In the genomic region with DNA sequence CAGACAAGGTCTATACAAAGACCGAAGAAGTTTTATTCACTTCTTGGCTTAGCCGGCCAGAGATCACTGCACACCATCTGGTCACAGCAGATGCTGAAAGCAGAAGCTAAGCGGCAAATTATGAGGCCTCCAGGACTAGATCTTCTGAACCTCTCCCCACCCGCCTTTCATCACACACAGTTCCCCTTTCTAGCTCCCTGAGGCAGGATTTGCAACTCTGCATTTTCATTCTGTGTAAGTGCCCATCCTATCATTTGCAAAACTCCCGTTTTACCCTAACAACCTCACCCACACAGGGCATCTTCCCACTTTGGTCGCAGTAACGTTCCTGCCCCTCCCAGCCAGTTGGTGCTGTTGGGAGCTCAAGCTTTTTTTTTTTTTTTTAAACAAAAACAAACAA, we compare ENCODE assay signal across 9 cellular contexts. TPM values are rescaled to one million over a fixed set of nuclear protein-coding genes. Genes with fewer than 3 reads are reported as not detected.
DNase-seq lines count a peak whose midpoint lies in the region; ATAC-seq and TF ChIP-seq lines count a peak whose summit lies in the region.
"Had no signal": no experiment of that assay in that cellular context is flagged by ENCODE, and none has a peak within 500 bp of the region (broad histone marks: within the 10 kb centered on the region; RNA-seq: fewer than 3 reads in every experiment).

No MANE protein-coding gene starts in this region.

- H3K27ac ChIP-seq in sigmoid colon: peak overlapping the region in 2 of 4 donors; percentile 3 to 16
- H3K27ac ChIP-seq in CD8-positive, alpha-beta T cell (ENCODE audit: low read depth, low read length): no peak overlapping the region

- peak; percentile 22 for ATAC-seq in GM21717 (IDR thresholded peaks at IDR 0.05; ENCODE audit: unreplicated experiment)
- no peak for ATAC-seq in CD8-positive, alpha-beta T cell

- H3K4me3 ChIP-seq in sigmoid colon: no peak overlapping the region
- H3K4me3 ChIP-seq in CD8-positive, alpha-beta T cell (ENCODE audit: low read depth, low read length): no peak overlapping the region

- H3K9me3 ChIP-seq in sigmoid colon: no peaks in the 10 kb centered on the region
- H3K9me3 ChIP-seq in CD8-positive, alpha-beta T cell (ENCODE audit: low read length): no peaks in the 10 kb centered on the region

- no peaks in the 10 kb centered on the region for H3K27me3 ChIP-seq in sigmoid colon
- no peaks in the 10 kb centered on the region for H3K27me3 ChIP-seq in CD8-positive, alpha-beta T cell (ENCODE audit: insufficient read depth, low read length)

- peak; percentile 18 for DNase-seq in EL
- peak; percentile 61 for DNase-seq in NCI-H146 (lab: John Stamatoyannopoulos, UW)
- DNase-seq in sigmoid colon: peak; percentile 72
- DNase-seq in CD8-positive, alpha-beta T cell: no peak
- DNase-seq in middle frontal gyrus (ENCODE audit: extremely low spot score, low spot score): no peak
- no peak for DNase-seq in NCI-H187 treated with DMSO at 0.1 percent for 48 hours (lab: John Stamatoyannopoulos, UW)

- POLR2A ChIA-PET in CD8-positive, alpha-beta T cell (lab: Charles Lee): interaction anchor here (0.6 to 1.3 kb wide), 2 partner anchors 16 to 133 kb away, joined by 3 to 4 read pairs; no protein-coding TSS in a partner anchor

- H3K27me3 Mint-ChIP-seq in brain: peaks cover 12% of the 10 kb centered on the region
- peaks cover 2% of the 10 kb centered on the region for H3K27me3 Mint-ChIP-seq in CD8-positive, alpha-beta T cell (ENCODE audit: low read depth)
- H3K27me3 Mint-ChIP-seq: activated naive CD8-positive, alpha-beta T cell had no signal

- H3K27ac Mint-ChIP-seq in brain: peak overlapping the region in 4 of 5 experiments; percentile 7 to 59 (median 38)
- no peak overlapping the region for H3K27ac Mint-ChIP-seq in CD8-positive, alpha-beta T cell
- H3K27ac Mint-ChIP-seq: activated naive CD8-positive, alpha-beta T cell had no signal

- H3K4me3 Mint-ChIP-seq in brain: peak overlapping the region in 3 of 5 experiments; percentile 8 to 57 (median 24)
- H3K4me3 Mint-ChIP-seq in CD8-positive, alpha-beta T cell: no peak overlapping the region
- H3K4me3 Mint-ChIP-seq: activated naive CD8-positive, alpha-beta T cell had no signal

- CTCF ChIA-PET in CD8-positive, alpha-beta T cell (lab: Charles Lee): interaction anchor here (0.5 to 1.7 kb wide), 3 partner anchors 17 to 349 kb away, joined by 3 to 4 read pairs (median 4); a partner anchor contains a TSS

- H3K9me3 Mint-ChIP-seq in brain: peaks cover 0 to 3% (median 0%) of the 10 kb centered on the region in 5 experiments
- no peaks in the 10 kb centered on the region for H3K9me3 Mint-ChIP-seq in CD8-positive, alpha-beta T cell

- 33 to 37% methylated on average over 7 of the region's 7 CpGs for WGBS in sigmoid colon, 2 donors

- peaks cover 5% of the 10 kb centered on the region for H3K36me3 Mint-ChIP-seq in brain
- H3K36me3 Mint-ChIP-seq in CD8-positive, alpha-beta T cell: peaks cover 2% of the 10 kb centered on the region
- H3K36me3 Mint-ChIP-seq: activated naive CD8-positive, alpha-beta T cell had no signal

- no peak for TF ChIP-seq POLR2A in sigmoid colon (IDR thresholded peaks at IDR 0.05)

- H3K36me3 ChIP-seq in sigmoid colon: no peaks in the 10 kb centered on the region
- H3K36me3 ChIP-seq in CD8-positive, alpha-beta T cell (ENCODE audit: insufficient read depth, low read length): no peaks in the 10 kb centered on the region

- H3K4me1 ChIP-seq in sigmoid colon: peaks cover 0 to 17% (median 13%) of the 10 kb centered on the region in 4 donors
- peaks cover 14% of the 10 kb centered on the region for H3K4me1 ChIP-seq in CD8-positive, alpha-beta T cell (ENCODE audit: insufficient read depth, low read length)

- TF ChIP-seq EP300 in sigmoid colon (IDR thresholded peaks at IDR 0.05): no peak

- peaks cover 7% of the 10 kb centered on the region for H3K4me1 Mint-ChIP-seq in brain
- peaks cover 16% of the 10 kb centered on the region for H3K4me1 Mint-ChIP-seq in CD8-positive, alpha-beta T cell (ENCODE audit: low read depth)

- TF ChIP-seq CTCF in brain (conservative IDR thresholded peaks at IDR 0.05) (no peak), sigmoid colon (IDR thresholded peaks at IDR 0.05) (no peak)
- TF ChIP-seq CTCF in CD8-positive, alpha-beta T cell (IDR thresholded peaks at IDR 0.05): no peak

- intact Hi-C loops in sigmoid colon (cut with DNase I): no loop called here
- intact Hi-C loops in CD8-positive, alpha-beta T cell (cut with DNase I, micrococcal nuclease): no loop called here

RNA-seq across cellular contexts. Expression of a gene that starts 3.1 kb away (rescaled TPM):
- polyA plus RNA-seq in brain (ENCODE audit: insufficient read depth, low read depth, low replicate concordance) (18.6 TPM), sigmoid colon (10 to 100 TPM; 51.1 to 85.1 (median 64.2) TPM)
- total RNA-seq in sigmoid colon: 100 to 1,000 TPM in 2 of 4 donors, 10 to 100 TPM in 2; 80.0 to 108 (median 95.6) TPM
- total RNA-seq in CD8-positive, alpha-beta T cell: 100 to 1,000 TPM; 181 to 197 TPM

RNA-seq across cellular contexts. Expression of a gene that starts 16.7 kb away (rescaled TPM):
- 153 TPM for polyA plus RNA-seq in brain (ENCODE audit: insufficient read depth, low read depth, low replicate concordance)
- total RNA-seq in sigmoid colon: 10 to 100 TPM; 12.7 to 26.2 (median 19.7) TPM
- polyA plus RNA-seq in sigmoid colon: 10 to 100 TPM; 31.2 to 59.4 (median 34.2) TPM
- 10 to 100 TPM; 25.8 to 26.7 TPM for total RNA-seq in CD8-positive, alpha-beta T cell

RNA-seq across cellular contexts. Expression of a gene that starts 34.0 kb away (rescaled TPM):
- polyA plus RNA-seq in brain (ENCODE audit: insufficient read depth, low read depth, low replicate concordance) (38.7 TPM), sigmoid colon (100 to 1,000 TPM in 2 of 3 donors, 10 to 100 TPM in 1; 47.9 to 131 (median 109) TPM)
- total RNA-seq in sigmoid colon: 10 to 100 TPM; 26.1 to 44.4 (median 34.3) TPM
- total RNA-seq in CD8-positive, alpha-beta T cell: 10 to 100 TPM in 1 of 2 experiments, 1 to 10 TPM in 1; 9.9 to 10.1 TPM

Comparison
In these comparisons a context has a peak if more than half of its experiments do, and no peak if none do; other contexts are left out.
1. DNase-seq: peak in EL (single experiment), NCI-H146 (single experiment) and sigmoid colon (single experiment); none in CD8-positive, alpha-beta T cell (0 of 7), middle frontal gyrus (single experiment) and NCI-H187 treated with DMSO at 0.1 percent for 48 hours (single experiment).